1 cellular context compared by ENCODE assay signal in the genomic region with DNA sequence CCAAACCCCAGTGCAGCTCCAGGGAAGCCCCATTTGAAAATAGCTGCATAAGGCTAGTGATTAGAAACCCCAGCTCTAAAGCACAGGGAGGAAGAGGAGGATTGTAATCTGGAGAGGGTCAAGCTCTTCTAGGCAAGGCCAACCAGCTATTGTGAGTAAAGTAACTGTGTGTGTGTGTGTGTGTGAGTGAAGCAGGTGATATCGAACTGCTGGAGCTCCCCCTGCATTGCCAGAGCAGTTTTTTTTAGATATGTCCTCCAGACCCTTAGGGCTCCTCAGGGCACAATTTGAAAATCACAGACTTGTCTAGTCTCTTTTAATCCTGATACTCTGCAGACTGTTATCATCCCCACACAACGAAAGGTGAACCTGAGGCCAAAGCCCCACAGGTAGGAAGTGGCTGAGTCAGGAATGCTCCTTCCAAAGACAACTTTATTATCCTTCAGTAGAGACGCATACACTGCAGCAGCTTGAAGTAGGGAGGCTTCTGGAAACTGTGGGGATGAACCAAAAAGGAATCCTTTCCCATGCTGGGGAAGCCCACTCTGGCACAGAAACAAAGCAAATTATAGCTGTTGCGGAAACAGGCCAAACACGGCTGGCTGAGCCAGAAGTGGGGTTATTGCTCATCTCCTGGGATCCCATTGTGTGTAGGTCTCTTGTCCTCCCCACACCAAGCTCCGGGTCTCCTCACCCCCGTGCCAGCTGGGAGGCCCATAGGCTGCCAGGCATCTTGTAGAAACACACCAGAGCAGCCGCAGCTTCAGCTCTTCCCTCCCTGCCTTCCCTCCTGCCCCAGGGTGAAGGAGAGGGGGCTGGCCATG.
TF ChIP-seq lines count a peak whose summit lies in the region.

No MANE protein-coding gene starts in this region.

TF ChIP-seq in HepG2, 621 proteins besides CTCF, POLR2A, EP300 and RAD21 (continued from another document):
- TF ChIP-seq, protein P1, sequence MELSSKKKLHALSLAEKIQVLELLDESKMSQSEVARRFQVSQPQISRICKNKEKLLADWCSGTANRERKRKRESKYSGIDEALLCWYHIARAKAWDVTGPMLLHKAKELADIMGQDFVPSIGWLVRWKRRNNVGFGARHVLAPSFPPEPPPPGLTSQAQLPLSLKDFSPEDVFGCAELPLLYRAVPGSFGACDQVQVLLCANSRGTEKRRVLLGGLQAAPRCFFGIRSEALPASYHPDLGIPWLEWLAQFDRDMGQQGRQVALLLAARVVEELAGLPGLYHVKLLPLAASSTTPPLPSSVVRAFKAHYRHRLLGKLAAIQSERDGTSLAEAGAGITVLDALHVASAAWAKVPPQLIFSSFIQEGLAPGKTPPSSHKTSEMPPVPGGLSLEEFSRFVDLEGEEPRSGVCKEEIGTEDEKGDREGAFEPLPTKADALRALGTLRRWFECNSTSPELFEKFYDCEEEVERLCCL (CRISPR knock-in tag; IDR thresholded peaks at IDR 0.05; ENCODE audit: borderline replicate concordance), result no peak
- no peak for TF ChIP-seq TP53 (CRISPR knock-in tag; conservative IDR thresholded peaks at IDR 0.05)
